Comparison of ENCODE assay signal across 1 cellular context in the genomic region with DNA sequence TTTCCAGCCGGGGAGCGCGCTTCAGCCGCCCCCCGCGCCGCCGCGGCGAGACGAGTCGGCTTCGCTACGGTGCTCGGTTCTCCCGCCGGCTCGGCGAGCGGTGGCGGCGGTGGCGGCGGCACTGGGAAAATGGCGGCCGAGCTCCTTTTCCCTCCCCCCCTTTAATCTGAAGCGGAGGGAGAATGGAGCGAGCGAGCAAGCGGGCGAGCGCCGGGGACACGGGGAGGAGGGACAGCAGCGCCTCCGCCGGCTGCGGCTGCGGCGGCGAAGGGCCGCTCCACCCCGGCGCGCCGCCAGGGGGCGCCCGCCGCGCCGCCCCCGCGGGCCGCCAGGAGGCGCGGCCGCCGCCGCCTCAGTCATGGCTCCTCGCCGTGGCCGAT.
TF ChIP-seq lines count a peak whose summit lies in the region.

TSS of gene KANSL1 (minus strand) at position 184 of the 380 bp plus-strand sequence. CDS start 21,286 bp downstream, outside the sequence.

TF ChIP-seq in HepG2, 621 proteins besides CTCF, POLR2A, EP300 and RAD21 (continued from another document and continues in another):
- no peak for TF ChIP-seq PBX3 (CRISPR knock-in tag; IDR thresholded peaks at IDR 0.05; ENCODE audit: borderline replicate concordance)
- TF ChIP-seq ZNF709 (CRISPR knock-in tag; IDR thresholded peaks at IDR 0.05), result no peak; the same call in 1 of the 2 replicates
- TF ChIP-seq GPBP1L1 (CRISPR knock-in tag; IDR thresholded peaks at IDR 0.05), result no peak
- 0 out of 2 replicates have a peak, but pooled peaks have one; percentile 44 for TF ChIP-seq KDM4B (CRISPR knock-in tag; IDR thresholded peaks at IDR 0.05)
- no peak for TF ChIP-seq ZNF30 (CRISPR knock-in tag; IDR thresholded peaks at IDR 0.05)
- TF ChIP-seq ZNF18 (CRISPR knock-in tag; IDR thresholded peaks at IDR 0.05; ENCODE audit: insufficient replicate concordance), result peak; percentile 2
- TF ChIP-seq SPEN (CRISPR knock-in tag; IDR thresholded peaks at IDR 0.05; ENCODE audit: low read depth), result peak; percentile 13
- TF ChIP-seq NONO (IDR thresholded peaks at IDR 0.05), result no peak
- no peak for TF ChIP-seq NONO (CRISPR knock-in tag; conservative IDR thresholded peaks at IDR 0.05)
- TF ChIP-seq ZNF768 (CRISPR knock-in tag; IDR thresholded peaks at IDR 0.05), result no peak; the same call in 1 of the 2 replicates
- peak; percentile 5; the same call in 1 of the 2 replicates for TF ChIP-seq ZGPAT (CRISPR knock-in tag; IDR thresholded peaks at IDR 0.05)
- peak; percentile 76 for TF ChIP-seq HNRNPK (IDR thresholded peaks at IDR 0.05; ENCODE audit: low read depth, low read length, poor library complexity, severe bottlenecking)
- no peak for TF ChIP-seq ZNF138 (CRISPR knock-in tag; IDR thresholded peaks at IDR 0.05; ENCODE audit: low read depth)
- 0 out of 2 replicates have a peak, but pooled peaks have one; percentile 8 for TF ChIP-seq ZNF777 (CRISPR knock-in tag; IDR thresholded peaks at IDR 0.05)
- TF ChIP-seq, protein P1, sequence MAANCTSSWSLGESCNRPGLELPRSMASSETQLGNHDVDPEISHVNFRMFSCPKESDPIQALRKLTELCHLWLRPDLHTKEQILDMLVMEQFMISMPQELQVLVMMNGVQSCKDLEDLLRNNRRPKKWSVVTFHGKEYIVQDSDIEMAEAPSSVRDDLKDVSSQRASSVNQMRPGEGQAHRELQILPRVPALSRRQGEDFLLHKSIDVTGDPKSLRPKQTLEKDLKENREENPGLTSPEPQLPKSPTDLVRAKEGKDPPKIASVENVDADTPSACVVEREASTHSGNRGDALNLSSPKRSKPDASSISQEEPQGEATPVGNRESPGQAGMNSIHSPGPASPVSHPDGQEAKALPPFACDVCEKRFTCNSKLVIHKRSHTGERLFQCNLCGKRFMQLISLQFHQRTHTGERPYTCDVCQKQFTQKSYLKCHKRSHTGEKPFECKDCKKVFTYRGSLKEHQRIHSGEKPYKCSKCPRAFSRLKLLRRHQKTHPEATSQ (CRISPR knock-in tag; IDR thresholded peaks at IDR 0.05; ENCODE audit: borderline replicate concordance), result no peak; the same call in 1 of the 2 replicates
- TF ChIP-seq STAT6 (CRISPR knock-in tag; IDR thresholded peaks at IDR 0.05; ENCODE audit: borderline replicate concordance), result no peak
- TF ChIP-seq ZNF687 (CRISPR knock-in tag; IDR thresholded peaks at IDR 0.05), result peak; percentile 15; the same call in 1 of the 2 replicates
- TF ChIP-seq ZNF510 (CRISPR knock-in tag; IDR thresholded peaks at IDR 0.05; ENCODE audit: low read depth), result no peak
- no peak for TF ChIP-seq ZHX1 (CRISPR knock-in tag; IDR thresholded peaks at IDR 0.05; ENCODE audit: low read depth)
- TF ChIP-seq ZNF577 (CRISPR knock-in tag; IDR thresholded peaks at IDR 0.05; ENCODE audit: borderline replicate concordance, low read depth), result no peak
- TF ChIP-seq ETS1 (CRISPR knock-in tag; IDR thresholded peaks at IDR 0.05), result no peak
- TF ChIP-seq HDAC2 (CRISPR knock-in tag; IDR thresholded peaks at IDR 0.05), result peak; percentile 4; the same call in 1 of the 2 replicates
- TF ChIP-seq HCFC1 (IDR thresholded peaks at IDR 0.05; ENCODE audit: low read depth, low read length), result 0 out of 2 replicates have a peak, but pooled peaks have one; percentile 19
- TF ChIP-seq LCORL (IDR thresholded peaks at IDR 0.05), result no peak
- no peak for TF ChIP-seq LCORL (CRISPR knock-in tag; IDR thresholded peaks at IDR 0.05)
- peak; percentile 17; the same call in 1 of the 2 replicates for TF ChIP-seq KAT7 (CRISPR knock-in tag; IDR thresholded peaks at IDR 0.05; ENCODE audit: borderline replicate concordance)
- no peak for TF ChIP-seq TP53 (CRISPR knock-in tag; conservative IDR thresholded peaks at IDR 0.05)
- 0 out of 2 replicates have a peak, but pooled peaks have one; percentile 13 for TF ChIP-seq TOPORS (CRISPR knock-in tag; IDR thresholded peaks at IDR 0.05)
- TF ChIP-seq, protein P2, sequence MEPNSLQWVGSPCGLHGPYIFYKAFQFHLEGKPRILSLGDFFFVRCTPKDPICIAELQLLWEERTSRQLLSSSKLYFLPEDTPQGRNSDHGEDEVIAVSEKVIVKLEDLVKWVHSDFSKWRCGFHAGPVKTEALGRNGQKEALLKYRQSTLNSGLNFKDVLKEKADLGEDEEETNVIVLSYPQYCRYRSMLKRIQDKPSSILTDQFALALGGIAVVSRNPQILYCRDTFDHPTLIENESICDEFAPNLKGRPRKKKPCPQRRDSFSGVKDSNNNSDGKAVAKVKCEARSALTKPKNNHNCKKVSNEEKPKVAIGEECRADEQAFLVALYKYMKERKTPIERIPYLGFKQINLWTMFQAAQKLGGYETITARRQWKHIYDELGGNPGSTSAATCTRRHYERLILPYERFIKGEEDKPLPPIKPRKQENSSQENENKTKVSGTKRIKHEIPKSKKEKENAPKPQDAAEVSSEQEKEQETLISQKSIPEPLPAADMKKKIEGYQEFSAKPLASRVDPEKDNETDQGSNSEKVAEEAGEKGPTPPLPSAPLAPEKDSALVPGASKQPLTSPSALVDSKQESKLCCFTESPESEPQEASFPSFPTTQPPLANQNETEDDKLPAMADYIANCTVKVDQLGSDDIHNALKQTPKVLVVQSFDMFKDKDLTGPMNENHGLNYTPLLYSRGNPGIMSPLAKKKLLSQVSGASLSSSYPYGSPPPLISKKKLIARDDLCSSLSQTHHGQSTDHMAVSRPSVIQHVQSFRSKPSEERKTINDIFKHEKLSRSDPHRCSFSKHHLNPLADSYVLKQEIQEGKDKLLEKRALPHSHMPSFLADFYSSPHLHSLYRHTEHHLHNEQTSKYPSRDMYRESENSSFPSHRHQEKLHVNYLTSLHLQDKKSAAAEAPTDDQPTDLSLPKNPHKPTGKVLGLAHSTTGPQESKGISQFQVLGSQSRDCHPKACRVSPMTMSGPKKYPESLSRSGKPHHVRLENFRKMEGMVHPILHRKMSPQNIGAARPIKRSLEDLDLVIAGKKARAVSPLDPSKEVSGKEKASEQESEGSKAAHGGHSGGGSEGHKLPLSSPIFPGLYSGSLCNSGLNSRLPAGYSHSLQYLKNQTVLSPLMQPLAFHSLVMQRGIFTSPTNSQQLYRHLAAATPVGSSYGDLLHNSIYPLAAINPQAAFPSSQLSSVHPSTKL (CRISPR knock-in tag; IDR thresholded peaks at IDR 0.05), result no peak; the same call in 1 of the 2 replicates
- TF ChIP-seq ZNF12 (CRISPR knock-in tag; IDR thresholded peaks at IDR 0.05), result no peak
